Comparison of ENCODE assay signal across 21 cellular contexts in the genomic region with DNA sequence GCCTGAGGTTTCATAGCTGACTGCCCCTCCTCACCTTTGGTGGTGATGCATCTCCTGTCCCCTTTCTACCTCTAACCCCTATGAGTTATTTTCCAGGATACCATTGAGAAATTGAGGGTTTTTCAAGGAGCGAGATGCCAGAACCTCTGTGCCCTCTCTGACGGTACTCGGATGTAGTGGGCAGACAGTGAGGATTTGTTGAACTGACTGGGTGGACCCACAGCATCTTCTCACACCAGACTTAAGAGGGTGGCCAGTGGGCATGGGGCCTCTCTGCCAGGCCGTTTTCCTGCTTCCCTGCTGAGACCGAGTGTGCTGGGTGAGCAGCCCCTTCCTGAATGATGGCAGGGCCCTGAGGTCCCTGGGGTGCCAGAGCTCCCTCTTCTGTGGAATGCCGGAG.
"Had no signal": no experiment of that assay in that cellular context is flagged by ENCODE, and none has a peak within 500 bp of the region (broad histone marks: within the 10 kb centered on the region; RNA-seq: fewer than 3 reads in every experiment).

No MANE protein-coding gene starts in this region.

- H3K27ac ChIP-seq: dorsolateral prefrontal cortex, esophagus muscularis mucosa, neural progenitor cell, parathyroid adenoma, stomach, testis, tibial artery had no signal

- H3K79me2 ChIP-seq: parathyroid adenoma had no signal

- H3K4me3 ChIP-seq: dorsolateral prefrontal cortex, esophagus muscularis mucosa, lung, neural progenitor cell, stomach, testis, tibial artery had no signal

- ATAC-seq: left lobe of liver; naive thymus-derived CD4-positive, alpha-beta T cell; sciatic nerve; stimulated activated effector memory CD8-positive, alpha-beta T cell treated with anti-CD3 and anti-CD28 coated beads, Interleukin-12 subunit alpha, Interleukin-12 subunit beta, amount 100 ng/mL, for 72 hours had no signal

- H3K4me2 ChIP-seq: neural progenitor cell had no signal

- H3K36me3 ChIP-seq: esophagus muscularis mucosa, neural progenitor cell, stomach, tibial artery had no signal

- FAIRE-seq: colon, frontal cortex, kidney had no signal

- DNase-seq: effector CD4-positive, alpha-beta T cell; kidney; mesenchymal stem cell; midbrain; naive thymus-derived CD4-positive, alpha-beta T cell; stimulated activated CD4-positive, alpha-beta T cell treated with anti-CD3 and anti-CD28 coated beads, Interleukin-2, amount 100 ng/mL, for 24 hours; stimulated activated CD4-positive, alpha-beta T cell treated with anti-CD3 and anti-CD28 coated beads, Interleukin-4, amount 100 ng/mL, for 24 hours; stimulated activated naive CD4-positive, alpha-beta T cell treated with Interleukin-2 at 50 U/mL for 16 hours; stomach; testis; tibial artery had no signal

- H3K4me1 ChIP-seq: esophagus muscularis mucosa, neural progenitor cell, parathyroid adenoma, stomach, testis, tibial artery had no signal

- H3K9me3 ChIP-seq: stomach, testis, tibial artery had no signal

- H3K27me3 ChIP-seq: dorsolateral prefrontal cortex, neural progenitor cell, testis had no signal

- H2AFZ ChIP-seq: neural progenitor cell, parathyroid adenoma had no signal

- H3K9ac ChIP-seq: neural progenitor cell, parathyroid adenoma had no signal
